In genomic region chr3:115783938-115784738, GRCh38 we compare ENCODE assay signal across 1 cellular context.
TF ChIP-seq lines count a peak whose summit lies in the region.

No MANE protein-coding gene starts in this region.

TF ChIP-seq in HepG2, 621 proteins besides CTCF, POLR2A, EP300 and RAD21 (continued from another document and continues in another):
- TF ChIP-seq ZBTB10 (CRISPR knock-in tag; IDR thresholded peaks at IDR 0.05; ENCODE audit: borderline replicate concordance): peak; percentile 20; the same call in 1 of the 2 replicates
- no peak for TF ChIP-seq ZNF224 (CRISPR knock-in tag; IDR thresholded peaks at IDR 0.05)
- TF ChIP-seq ATM (IDR thresholded peaks at IDR 0.05; ENCODE audit: borderline replicate concordance): no peak
- TF ChIP-seq ZNF816 (CRISPR knock-in tag; IDR thresholded peaks at IDR 0.05; ENCODE audit: borderline replicate concordance): 0 out of 2 replicates have a peak, but pooled peaks have one; percentile 54
- peak; percentile 9; the same call in 1 of the 2 replicates for TF ChIP-seq MIXL1 (CRISPR knock-in tag; IDR thresholded peaks at IDR 0.05)
- TF ChIP-seq DRAP1 (CRISPR knock-in tag; IDR thresholded peaks at IDR 0.05): 0 out of 2 replicates have a peak, but pooled peaks have one; percentile 14
- TF ChIP-seq, protein P1, sequence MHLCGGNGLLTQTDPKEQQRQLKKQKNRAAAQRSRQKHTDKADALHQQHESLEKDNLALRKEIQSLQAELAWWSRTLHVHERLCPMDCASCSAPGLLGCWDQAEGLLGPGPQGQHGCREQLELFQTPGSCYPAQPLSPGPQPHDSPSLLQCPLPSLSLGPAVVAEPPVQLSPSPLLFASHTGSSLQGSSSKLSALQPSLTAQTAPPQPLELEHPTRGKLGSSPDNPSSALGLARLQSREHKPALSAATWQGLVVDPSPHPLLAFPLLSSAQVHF (CRISPR knock-in tag; IDR thresholded peaks at IDR 0.05): no peak; the same call in 1 of the 2 replicates
- no peak for TF ChIP-seq ZNF468 (CRISPR knock-in tag; IDR thresholded peaks at IDR 0.05)
- no peak for TF ChIP-seq GRHL1 (CRISPR knock-in tag; conservative IDR thresholded peaks at IDR 0.05)
- no peak; the same call in 1 of the 2 replicates for TF ChIP-seq IRF2 (CRISPR knock-in tag; IDR thresholded peaks at IDR 0.05)
- no peak for TF ChIP-seq ZNF883 (CRISPR knock-in tag; IDR thresholded peaks at IDR 0.05; ENCODE audit: not compliant biosample characterization)
- TF ChIP-seq ZNF407 (CRISPR knock-in tag; IDR thresholded peaks at IDR 0.05; ENCODE audit: not compliant biosample characterization): peak; percentile 76
- TF ChIP-seq PRDM4 (CRISPR knock-in tag; IDR thresholded peaks at IDR 0.05; ENCODE audit: borderline replicate concordance): no peak
- TF ChIP-seq SKI (IDR thresholded peaks at IDR 0.05; ENCODE audit: partially characterized antibody): peak; percentile 49
- no peak for TF ChIP-seq NFKBIZ (CRISPR knock-in tag; IDR thresholded peaks at IDR 0.05)
- no peak for TF ChIP-seq CENPX (CRISPR knock-in tag; IDR thresholded peaks at IDR 0.05)
- peak; percentile 34; the same call in 1 of the 2 replicates for TF ChIP-seq ZNF609 (CRISPR knock-in tag; IDR thresholded peaks at IDR 0.05; ENCODE audit: borderline replicate concordance)
- no peak for TF ChIP-seq ZNF501 (CRISPR knock-in tag; IDR thresholded peaks at IDR 0.05)
- TF ChIP-seq ZNF251 (CRISPR knock-in tag; IDR thresholded peaks at IDR 0.05): no peak
- TF ChIP-seq ZNF749 (CRISPR knock-in tag; IDR thresholded peaks at IDR 0.05; ENCODE audit: borderline replicate concordance): 0 out of 2 replicates have a peak, but pooled peaks have one; percentile 51
- TF ChIP-seq SP2 (CRISPR knock-in tag; IDR thresholded peaks at IDR 0.05): no peak; the same call in 1 of the 2 replicates
- no peak for TF ChIP-seq RAD51 (IDR thresholded peaks at IDR 0.05; ENCODE audit: borderline replicate concordance)
- no peak for TF ChIP-seq ZNF337 (CRISPR knock-in tag; IDR thresholded peaks at IDR 0.05; ENCODE audit: borderline replicate concordance, low read depth)
- TF ChIP-seq MEIS1 (CRISPR knock-in tag; IDR thresholded peaks at IDR 0.05; ENCODE audit: borderline replicate concordance): no peak
- TF ChIP-seq, protein P2, sequence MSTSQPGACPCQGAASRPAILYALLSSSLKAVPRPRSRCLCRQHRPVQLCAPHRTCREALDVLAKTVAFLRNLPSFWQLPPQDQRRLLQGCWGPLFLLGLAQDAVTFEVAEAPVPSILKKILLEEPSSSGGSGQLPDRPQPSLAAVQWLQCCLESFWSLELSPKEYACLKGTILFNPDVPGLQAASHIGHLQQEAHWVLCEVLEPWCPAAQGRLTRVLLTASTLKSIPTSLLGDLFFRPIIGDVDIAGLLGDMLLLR (CRISPR knock-in tag; IDR thresholded peaks at IDR 0.05): no peak; the same call in 1 of the 2 replicates
- TF ChIP-seq ZFYVE20 (CRISPR knock-in tag; IDR thresholded peaks at IDR 0.05; ENCODE audit: borderline replicate concordance, low read depth): no peak
- peak; percentile 83 for TF ChIP-seq GFI1 (CRISPR knock-in tag; IDR thresholded peaks at IDR 0.05; ENCODE audit: borderline replicate concordance)
- no peak; the same call in 1 of the 2 replicates for TF ChIP-seq ZNF441 (CRISPR knock-in tag; IDR thresholded peaks at IDR 0.05; ENCODE audit: borderline replicate concordance)
- no peak for TF ChIP-seq TAF15 (IDR thresholded peaks at IDR 0.05; ENCODE audit: low read depth, low read length, poor library complexity, severe bottlenecking)
- no peak; the same call in none of the 2 replicates for TF ChIP-seq ZNF331 (CRISPR knock-in tag; IDR thresholded peaks at IDR 0.05)
- TF ChIP-seq TEAD3 (CRISPR knock-in tag; optimal IDR thresholded peaks at IDR 0.05; ENCODE audit: borderline replicate concordance): no peak
- 0 out of 2 replicates have a peak, but pooled peaks have one; percentile 34 for TF ChIP-seq ZBTB42 (CRISPR knock-in tag; IDR thresholded peaks at IDR 0.05)
- no peak for TF ChIP-seq SETDB1 (CRISPR knock-in tag; IDR thresholded peaks at IDR 0.05; ENCODE audit: borderline replicate concordance)
- no peak for TF ChIP-seq MAFG (CRISPR knock-in tag; IDR thresholded peaks at IDR 0.05)
- peak; percentile 89; the same call in 1 of the 2 replicates for TF ChIP-seq ZNF556 (CRISPR knock-in tag; IDR thresholded peaks at IDR 0.05; ENCODE audit: borderline replicate concordance)
